ENCODE assay signal across 30 cellular contexts in genomic region chr22:48842583-48842945, GRCh38.
"Had no signal": no experiment of that assay in that cellular context is flagged by ENCODE, and none has a peak within 500 bp of the region (broad histone marks: within the 10 kb centered on the region; RNA-seq: fewer than 3 reads in every experiment).

No MANE protein-coding gene starts in this region.

- DNase-seq: activated CD4-positive, alpha-beta T cell treated with anti-CD3 and anti-CD28 coated beads for 1 hour; activated CD4-positive, alpha-beta T cell treated with anti-CD3 and anti-CD28 coated beads for 48 hours; activated CD4-positive, alpha-beta T cell treated with anti-CD3 and anti-CD28 coated beads, Interleukin-2, amount 50 U/mL, for 4 hours; activated CD4-positive, CD25-positive, alpha-beta regulatory T cell; activated CD8-positive, alpha-beta T cell treated with anti-CD3 and anti-CD28 coated beads for 36 hours; activated effector memory CD4-positive, alpha-beta T cell treated with anti-CD3 and anti-CD28 coated beads, Interleukin-2, amount 50 U/mL, for 16 hours; activated naive CD4-positive, alpha-beta T cell; activated naive CD4-positive, alpha-beta T cell treated with anti-CD3 and anti-CD28 coated beads, Interleukin-2, amount 50 U/mL, for 16 hours; activated naive CD8-positive, alpha-beta T cell treated with anti-CD3 and anti-CD28 coated beads, Interleukin-2, amount 10 ng/mL, durations not matched to agents 7 days and 5 days; activated T-cell treated with anti-CD3 and anti-CD28 coated beads, Interleukin-2, amount 50 U/mL, for 1 hour; activated T-cell treated with anti-CD3 and anti-CD28 coated beads, Interleukin-2, amount 50 U/mL, for 72 hours; amygdala; NCI-H1048; NCI-H1105 treated with DMSO at 0.1 percent for 48 hours; NCI-H1436; NCI-H1694; NCI-H1930; NCI-H2081 treated with DMSO at 0.1 percent for 48 hours; NCI-H345; NCI-H524 treated with DMSO at 0.1 percent for 48 hours; NK-92 treated with Interleukin-12 subunit alpha and Interleukin-12 subunit beta, amount 100 ng/mL, for 24 hours; OCI-M1; SHP77 treated with DMSO at 0.1 percent for 48 hours; T-helper 1 cell; T-helper 2 cell; T1000; WERI-Rb-1 had no signal

- ATAC-seq: activated CD8-positive, alpha-beta T cell treated with anti-CD3 and anti-CD28 coated beads for 36 hours; activated T-cell treated with anti-CD3 and anti-CD28 coated beads, Interleukin-2, amount 50 U/mL, for 72 hours; activated T-helper 17 cell treated with anti-CD3 and anti-CD28 coated beads, Interleukin-2, amount 50 U/mL, for 72 hours; K562; SK-N-SH treated with all-trans-retinoic acid at 6 μM for 48 hours had no signal

- H3K36me3 Mint-ChIP-seq: activated naive CD8-positive, alpha-beta T cell treated with anti-CD3 and anti-CD28 coated beads, Interleukin-2, amount 10 ng/mL, durations not matched to agents 7 days and 5 days had no signal

- H3K27me3 Mint-ChIP-seq: activated naive CD8-positive, alpha-beta T cell treated with anti-CD3 and anti-CD28 coated beads, Interleukin-2, amount 10 ng/mL, durations not matched to agents 7 days and 5 days had no signal

- H3K4me1 Mint-ChIP-seq: activated naive CD8-positive, alpha-beta T cell treated with anti-CD3 and anti-CD28 coated beads, Interleukin-2, amount 10 ng/mL, durations not matched to agents 7 days and 5 days; activated T-helper 17 cell treated with anti-CD3 and anti-CD28 coated beads, Interleukin-2, amount 50 U/mL, for 72 hours had no signal

- H3K4me3 Mint-ChIP-seq: activated CD8-positive, alpha-beta T cell treated with anti-CD3 and anti-CD28 coated beads for 36 hours; activated naive CD8-positive, alpha-beta T cell treated with anti-CD3 and anti-CD28 coated beads, Interleukin-2, amount 10 ng/mL, durations not matched to agents 7 days and 5 days; activated T-cell treated with anti-CD3 and anti-CD28 coated beads, Interleukin-2, amount 50 U/mL, for 72 hours; activated T-helper 17 cell treated with anti-CD3 and anti-CD28 coated beads, Interleukin-2, amount 50 U/mL, for 72 hours had no signal

- H3K27ac Mint-ChIP-seq: activated CD8-positive, alpha-beta T cell treated with anti-CD3 and anti-CD28 coated beads for 36 hours; activated naive CD8-positive, alpha-beta T cell treated with anti-CD3 and anti-CD28 coated beads, Interleukin-2, amount 10 ng/mL, durations not matched to agents 7 days and 5 days; activated T-cell treated with anti-CD3 and anti-CD28 coated beads, Interleukin-2, amount 50 U/mL, for 72 hours; activated T-helper 17 cell treated with anti-CD3 and anti-CD28 coated beads, Interleukin-2, amount 50 U/mL, for 72 hours had no signal
